1 cellular context compared by ENCODE assay signal in genomic region chr1:212242288-212242984, GRCh38.
TF ChIP-seq lines count a peak whose summit lies in the region.

No MANE protein-coding gene starts in this region.

TF ChIP-seq in HepG2, 621 proteins besides CTCF, POLR2A, EP300 and RAD21 (continued from another document and continues in another):
- TF ChIP-seq STAT6 (CRISPR knock-in tag; IDR thresholded peaks at IDR 0.05; ENCODE audit: borderline replicate concordance) = no peak
- no peak for TF ChIP-seq YEATS4 (CRISPR knock-in tag; IDR thresholded peaks at IDR 0.05; ENCODE audit: borderline replicate concordance)
- peak; percentile 84; the same call in 1 of the 2 replicates for TF ChIP-seq ARID5B (CRISPR knock-in tag; IDR thresholded peaks at IDR 0.05)
- peak; percentile 30; the same call in 1 of the 2 replicates for TF ChIP-seq CREM (IDR thresholded peaks at IDR 0.05)
- no peak for TF ChIP-seq CREM (CRISPR knock-in tag; IDR thresholded peaks at IDR 0.05)
- no peak for TF ChIP-seq ATF6 (CRISPR knock-in tag; conservative IDR thresholded peaks at IDR 0.05)
- TF ChIP-seq SRSF1 (optimal IDR thresholded peaks at IDR 0.05; ENCODE audit: low read depth, low read length) = no peak
- no peak for TF ChIP-seq TP53 (CRISPR knock-in tag; conservative IDR thresholded peaks at IDR 0.05)
- peak; percentile 54; the same call in 1 of the 2 replicates for TF ChIP-seq SMAD3 (CRISPR knock-in tag; IDR thresholded peaks at IDR 0.05)
- TF ChIP-seq ZSCAN5A (CRISPR knock-in tag; IDR thresholded peaks at IDR 0.05; ENCODE audit: borderline replicate concordance) = 0 out of 2 replicates have a peak, but pooled peaks have one; percentile 22
- no peak for TF ChIP-seq SOX6 (IDR thresholded peaks at IDR 0.05)
- TF ChIP-seq SOX6 (CRISPR knock-in tag; IDR thresholded peaks at IDR 0.05) = peak; percentile 94
- no peak for TF ChIP-seq MEIS1 (CRISPR knock-in tag; IDR thresholded peaks at IDR 0.05; ENCODE audit: borderline replicate concordance)
- TF ChIP-seq KDM2A (CRISPR knock-in tag; IDR thresholded peaks at IDR 0.05; ENCODE audit: borderline replicate concordance, low read depth) = no peak; the same call in 1 of the 2 replicates
- no peak for TF ChIP-seq ZNF329 (CRISPR knock-in tag; IDR thresholded peaks at IDR 0.05; ENCODE audit: low read depth)
- no peak; the same call in 1 of the 2 replicates for TF ChIP-seq TCF7 (IDR thresholded peaks at IDR 0.05; ENCODE audit: low read depth)
- TF ChIP-seq NCOA5 (CRISPR knock-in tag; IDR thresholded peaks at IDR 0.05) = no peak
- no peak for TF ChIP-seq HDAC1 (CRISPR knock-in tag; IDR thresholded peaks at IDR 0.05)
- peak; percentile 34; the same call in 1 of the 2 replicates for TF ChIP-seq ZNF687 (CRISPR knock-in tag; IDR thresholded peaks at IDR 0.05)
- TF ChIP-seq KLF16 (CRISPR knock-in tag; IDR thresholded peaks at IDR 0.05) = peak in 1 of 2 experiments; percentile 46; a peak in 1 of 4 replicates
- TF ChIP-seq MNT (IDR thresholded peaks at IDR 0.05) = no peak
- no peak for TF ChIP-seq FOXO4 (CRISPR knock-in tag; conservative IDR thresholded peaks at IDR 0.05)
- TF ChIP-seq ELF1 (CRISPR knock-in tag; IDR thresholded peaks at IDR 0.05) = peak; percentile 82
- TF ChIP-seq MTF2 (CRISPR knock-in tag; IDR thresholded peaks at IDR 0.05; ENCODE audit: borderline replicate concordance) = no peak
- TF ChIP-seq ARHGAP35 (CRISPR knock-in tag; IDR thresholded peaks at IDR 0.05; ENCODE audit: borderline replicate concordance) = no peak
- no peak for TF ChIP-seq ZNF275 (CRISPR knock-in tag; IDR thresholded peaks at IDR 0.05; ENCODE audit: borderline replicate concordance)
- peak; percentile 41 for TF ChIP-seq IKZF5 (CRISPR knock-in tag; IDR thresholded peaks at IDR 0.05)
- TF ChIP-seq KAT7 (CRISPR knock-in tag; IDR thresholded peaks at IDR 0.05; ENCODE audit: borderline replicate concordance) = 0 out of 2 replicates have a peak, but pooled peaks have one; percentile 60
- no peak for TF ChIP-seq LBX2 (CRISPR knock-in tag; IDR thresholded peaks at IDR 0.05; ENCODE audit: borderline replicate concordance)
- TF ChIP-seq BCL6 (CRISPR knock-in tag; IDR thresholded peaks at IDR 0.05) = peak; percentile 76
- TF ChIP-seq TBX2 (CRISPR knock-in tag; IDR thresholded peaks at IDR 0.05; ENCODE audit: borderline replicate concordance) = peak; percentile 74
- TF ChIP-seq ARNT2 (CRISPR knock-in tag; IDR thresholded peaks at IDR 0.05; ENCODE audit: low read depth) = no peak
- TF ChIP-seq ETV6 (CRISPR knock-in tag; conservative IDR thresholded peaks at IDR 0.05) = no peak
- no peak for TF ChIP-seq ZNF569 (CRISPR knock-in tag; IDR thresholded peaks at IDR 0.05; ENCODE audit: borderline replicate concordance)
- no peak; the same call in 1 of the 2 replicates for TF ChIP-seq ZSCAN9 (CRISPR knock-in tag; IDR thresholded peaks at IDR 0.05; ENCODE audit: borderline replicate concordance)
- TF ChIP-seq KLF11 (CRISPR knock-in tag; IDR thresholded peaks at IDR 0.05) = no peak; the same call in 1 of the 2 replicates
- peak; percentile 78 for TF ChIP-seq NR2F6 (IDR thresholded peaks at IDR 0.05)
- peak; percentile 80 for TF ChIP-seq NR2F6 (CRISPR knock-in tag; IDR thresholded peaks at IDR 0.05)
- no peak for TF ChIP-seq REL (CRISPR knock-in tag; conservative IDR thresholded peaks at IDR 0.05)
- TF ChIP-seq POLR2AphosphoS2 (IDR thresholded peaks at IDR 0.05; ENCODE audit: low read depth, low read length) = no peak
- no peak for TF ChIP-seq ZNF225 (CRISPR knock-in tag; IDR thresholded peaks at IDR 0.05)
- no peak for TF ChIP-seq ZNF761 (CRISPR knock-in tag; conservative IDR thresholded peaks at IDR 0.05)
- no peak for TF ChIP-seq ZKSCAN1 (IDR thresholded peaks at IDR 0.05; ENCODE audit: low read length)
- no peak for TF ChIP-seq KDM3A (CRISPR knock-in tag; IDR thresholded peaks at IDR 0.05; ENCODE audit: low read depth)
